ENCODE assay signal across 12 cellular contexts in the genomic region with DNA sequence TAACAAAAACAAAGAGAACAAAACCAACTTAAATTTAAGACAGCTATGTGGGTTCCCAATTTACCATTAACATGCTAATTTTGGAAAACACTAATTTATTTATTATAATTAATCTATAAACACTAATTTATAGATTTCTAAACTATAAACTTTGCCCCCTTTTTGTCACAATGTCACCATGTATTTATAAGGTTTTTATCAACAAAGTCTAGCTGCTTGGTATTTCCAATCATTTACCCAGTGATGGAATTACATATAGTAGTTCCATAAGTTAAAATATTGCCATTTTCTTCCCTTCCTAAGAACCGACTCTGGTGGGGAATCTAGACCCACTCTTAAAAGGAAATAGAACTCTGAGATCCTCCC.
DNase-seq lines count a peak whose midpoint lies in the region; ATAC-seq, FAIRE-seq and TF ChIP-seq lines count a peak whose summit lies in the region.
"Had no signal": no experiment of that assay in that cellular context is flagged by ENCODE, and none has a peak within 500 bp of the region (broad histone marks: within the 10 kb centered on the region; RNA-seq: fewer than 3 reads in every experiment).

No MANE protein-coding gene starts in this region.

- H3K4me1 Mint-ChIP-seq in chondrocyte (ENCODE audit: low read depth) (peaks cover 33% of the 10 kb centered on the region), nephron (peaks cover 53% of the 10 kb centered on the region)
- H3K4me1 Mint-ChIP-seq: stimulated activated memory B cell treated with anti-CD40 and anti-IgM and Interleukin-4, amounts not matched to agents 10 μg/mL and 1 μg/mL and 100 μg/mL, for 72 hours had no signal

- 6% methylated on average over 1 of the region's 1 CpG for WGBS in A549 (ENCODE audit: missing lambda C conversion rate)

- H3K9me3 ChIP-seq in A549 (no peaks in the 10 kb centered on the region), HCT116 (ENCODE audit: control insufficient read depth in 1 of 2, insufficient read depth in 1 of 2, low read depth in 1 of 2, low read length in 2 of 2) (no peaks in the 10 kb centered on the region)
- H3K9me3 ChIP-seq: SJSA1, spleen, upper lobe of right lung had no signal

- H3K4me3 Mint-ChIP-seq in chondrocyte (ENCODE audit: unreplicated experiment) = no peak overlapping the region
- H3K4me3 Mint-ChIP-seq in nephron = no peak overlapping the region
- H3K4me3 Mint-ChIP-seq: stimulated activated memory B cell treated with anti-CD40 and anti-IgM and Interleukin-4, amounts not matched to agents 10 μg/mL and 1 μg/mL and 100 μg/mL, for 72 hours had no signal

- FAIRE-seq in A549 (lab: Jason Lieb, UNC) = no peak

- H3K27ac ChIP-seq in A549 (peak overlapping the region; percentile 91 to 94), HCT116 (ENCODE audit: low read depth, low read length) (no peak overlapping the region)
- H3K27ac ChIP-seq: SJSA1, spleen, upper lobe of right lung had no signal

- no peaks in the 10 kb centered on the region for H3K9me3 Mint-ChIP-seq in chondrocyte (ENCODE audit: low read depth)
- no peaks in the 10 kb centered on the region for H3K9me3 Mint-ChIP-seq in nephron
- H3K9me3 Mint-ChIP-seq: stimulated activated memory B cell treated with anti-CD40 and anti-IgM and Interleukin-4, amounts not matched to agents 10 μg/mL and 1 μg/mL and 100 μg/mL, for 72 hours had no signal

- TF ChIP-seq EP300 in A549 (IDR thresholded peaks at IDR 0.05) = no peak

- ATAC-seq in A549 = no peak
- ATAC-seq in HCT116 = no peak
- ATAC-seq: stimulated activated memory B cell treated with anti-CD40 and anti-IgM and Interleukin-4, amounts not matched to agents 10 μg/mL and 1 μg/mL and 100 μg/mL, for 72 hours had no signal

- CTCF ChIA-PET in A549 (lab: Yijun Ruan, JAX) = interaction anchor here (0.6 to 9.0 kb wide), 79 partner anchors 8 to 463 kb away, joined by 3 to 131 read pairs (median 5); a partner anchor contains a TSS
- CTCF ChIA-PET in HCT116 (lab: Charles Lee) = interaction anchor here (0.6 to 8.2 kb wide), 14 partner anchors 10 to 368 kb away, joined by 3 to 79 read pairs (median 4); no protein-coding TSS in a partner anchor

- no TSS peak for BruUV-seq in HCT116 (replicated peaks; lab: Mats Ljungman, UMichigan)

- TF ChIP-seq POLR2A in A549 (IDR thresholded peaks at IDR 0.05; ENCODE audit: low read length) (no peak), HCT116 (IDR thresholded peaks at IDR 0.05; ENCODE audit: borderline replicate concordance, extremely low read depth, insufficient read depth, insufficient read length) (no peak)

- H3K36me3 ChIP-seq in HCT116 (ENCODE audit: control insufficient read depth in 1 of 2, insufficient read depth in 2 of 2, low read length in 2 of 2) = no peaks in the 10 kb centered on the region
- H3K36me3 ChIP-seq: SJSA1, spleen, upper lobe of right lung had no signal

- peak overlapping the region; percentile 64 for H3K27ac Mint-ChIP-seq in chondrocyte (ENCODE audit: unreplicated experiment)
- H3K27ac Mint-ChIP-seq in nephron = peak overlapping the region; percentile 83 to 92 (median 86)
- H3K27ac Mint-ChIP-seq: stimulated activated memory B cell treated with anti-CD40 and anti-IgM and Interleukin-4, amounts not matched to agents 10 μg/mL and 1 μg/mL and 100 μg/mL, for 72 hours had no signal

- H3K9me2 ChIP-seq in HCT116 (ENCODE audit: insufficient read depth) = no peaks in the 10 kb centered on the region

- no peak overlapping the region for H2AFZ ChIP-seq in HCT116 (ENCODE audit: low read depth, low read length, poor library complexity, severe bottlenecking)

- intact Hi-C loops in HCT116 (cut with micrococcal nuclease) = loop anchor here (1.0 kb wide), 3 partner anchors 191 to 356 kb away; no protein-coding TSS in a partner anchor

- H3K36me3 Mint-ChIP-seq in chondrocyte (ENCODE audit: low read depth) (peaks cover 4% of the 10 kb centered on the region), nephron (ENCODE audit: low read depth) (peaks cover 5% of the 10 kb centered on the region)
- H3K36me3 Mint-ChIP-seq: stimulated activated memory B cell treated with anti-CD40 and anti-IgM and Interleukin-4, amounts not matched to agents 10 μg/mL and 1 μg/mL and 100 μg/mL, for 72 hours had no signal

- H3K4me1 ChIP-seq in A549 (peaks cover 43% of the 10 kb centered on the region), HCT116 (ENCODE audit: control insufficient read depth in 1 of 2, insufficient read depth in 2 of 2, low read length in 2 of 2) (peaks cover 2 to 9% of the 10 kb centered on the region in 2 experiments; a peak in 3 of 4 replicates)

- H3K9ac ChIP-seq in HCT116 (ENCODE audit: low read length) = no peak overlapping the region

- no peaks in the 10 kb centered on the region for H4K20me1 ChIP-seq in HCT116 (ENCODE audit: insufficient read depth)

- H3K4me2 ChIP-seq in A549 = peak overlapping the region; percentile 65
- no peak overlapping the region for H3K4me2 ChIP-seq in HCT116 (ENCODE audit: low read length)

- H3K27me3 Mint-ChIP-seq in chondrocyte (ENCODE audit: low read depth) = no peaks in the 10 kb centered on the region
- peaks cover 5% of the 10 kb centered on the region for H3K27me3 Mint-ChIP-seq in nephron (ENCODE audit: low read depth)

- H3K79me2 ChIP-seq in HCT116 (ENCODE audit: insufficient read depth, low read length) = no peaks in the 10 kb centered on the region

- POLR2A ChIA-PET in A549 (lab: Yijun Ruan, JAX) = interaction anchor here (0.6 to 2.6 kb wide), 6 partner anchors 9 to 213 kb away, joined by 3 to 19 read pairs (median 5); no protein-coding TSS in a partner anchor
- POLR2A ChIA-PET in HCT116 (lab: Charles Lee) = interaction anchor here (1.2 kb wide), 1 partner anchor 191 kb away, joined by 7 read pairs; no protein-coding TSS in a partner anchor

- no peak for DNase-seq in A549 (ENCODE audit: low read depth in 1 of 2, low spot score in 1 of 2)
- DNase-seq in HCT116 (ENCODE audit: low read depth, low spot score) = no peak
- DNase-seq in chondrocyte (ENCODE audit: low spot score) = no peak
- DNase-seq in NCI-H526 (lab: John Stamatoyannopoulos, UW) = no peak
- no peak for DNase-seq in activated CD4-positive, alpha-beta T cell treated with anti-CD3 and anti-CD28 coated beads for 1 hour
- no peak for DNase-seq in NOMO-1 treated with DMSO at 0.1 percent for 48 hours (lab: John Stamatoyannopoulos, UW; ENCODE audit: unreplicated experiment)
- no peak for DNase-seq in NCI-H774 (lab: John Stamatoyannopoulos, UW)

- TF ChIP-seq RAD21 in A549 (conservative IDR thresholded peaks at IDR 0.05 in 1 of 2, IDR thresholded peaks at IDR 0.05 in 1 of 2) (no peak), HCT116 (IDR thresholded peaks at IDR 0.05; ENCODE audit: low read depth) (no peak)

- H3K27me3 ChIP-seq in HCT116 (ENCODE audit: insufficient read depth, low read length) = no peaks in the 10 kb centered on the region
- H3K27me3 ChIP-seq: SJSA1, spleen, upper lobe of right lung had no signal

- TF ChIP-seq CTCF in A549 (IDR thresholded peaks at IDR 0.05) (no peak), HCT116 (IDR thresholded peaks at IDR 0.05 in 2 of 3, conservative IDR thresholded peaks at IDR 0.05 in 1 of 3; ENCODE audit: borderline replicate concordance in 1 of 3, insufficient read depth in 1 of 3, low read depth in 2 of 3, low read length in 2 of 3) (no peak), chondrocyte (IDR thresholded peaks at IDR 0.05) (peak; percentile 40), nephron (IDR thresholded peaks at IDR 0.05; ENCODE audit: unreplicated experiment in 3 of 3) (no peak)

- RAD21 ChIA-PET in HCT116 (lab: Charles Lee; ENCODE audit: low non-redundant PET in 1 of 2, low total read pairs in 2 of 2, uncharacterized antibody in 2 of 2, unreplicated experiment in 2 of 2) = interaction anchor here (0.8 to 2.3 kb wide), 4 partner anchors 69 to 356 kb away, joined by 5 to 6 read pairs (median 6); no protein-coding TSS in a partner anchor

- no peak overlapping the region for H3K4me3 ChIP-seq in A549
- H3K4me3 ChIP-seq in HCT116 (replicated peaks in 1 of 2; ENCODE audit: low read depth in 1 of 2, low read length in 2 of 2) = no peak overlapping the region
- H3K4me3 ChIP-seq: SJSA1, spleen, upper lobe of right lung had no signal

TF ChIP-seq in A549, 52 proteins besides CTCF, POLR2A, EP300 and RAD21 (continues in another document):
- no peak for TF ChIP-seq HOXA7 (CRISPR knock-in tag; IDR thresholded peaks at IDR 0.05)
- no peak for TF ChIP-seq CBX2 (IDR thresholded peaks at IDR 0.05; ENCODE audit: borderline replicate concordance, low read depth)
- TF ChIP-seq MYC (IDR thresholded peaks at IDR 0.05; ENCODE audit: borderline replicate concordance, low read length) = no peak
- TF ChIP-seq RFX5 (IDR thresholded peaks at IDR 0.05) = no peak
- no peak for TF ChIP-seq HEYL (CRISPR knock-in tag; IDR thresholded peaks at IDR 0.05)
- TF ChIP-seq, protein P1, sequence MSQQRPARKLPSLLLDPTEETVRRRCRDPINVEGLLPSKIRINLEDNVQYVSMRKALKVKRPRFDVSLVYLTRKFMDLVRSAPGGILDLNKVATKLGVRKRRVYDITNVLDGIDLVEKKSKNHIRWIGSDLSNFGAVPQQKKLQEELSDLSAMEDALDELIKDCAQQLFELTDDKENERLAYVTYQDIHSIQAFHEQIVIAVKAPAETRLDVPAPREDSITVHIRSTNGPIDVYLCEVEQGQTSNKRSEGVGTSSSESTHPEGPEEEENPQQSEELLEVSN (IDR thresholded peaks at IDR 0.05; ENCODE audit: borderline replicate concordance, low read depth) = no peak
- TF ChIP-seq JUNB (IDR thresholded peaks at IDR 0.05) = no peak

TF ChIP-seq in HCT116, 20 proteins besides CTCF, POLR2A, EP300 and RAD21 (continues in another document):
- TF ChIP-seq, protein P2, sequence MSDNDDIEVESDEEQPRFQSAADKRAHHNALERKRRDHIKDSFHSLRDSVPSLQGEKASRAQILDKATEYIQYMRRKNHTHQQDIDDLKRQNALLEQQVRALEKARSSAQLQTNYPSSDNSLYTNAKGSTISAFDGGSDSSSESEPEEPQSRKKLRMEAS (IDR thresholded peaks at IDR 0.05) = 0 out of 2 replicates have a peak, but pooled peaks have one; percentile 1
- TF ChIP-seq, protein P3, sequence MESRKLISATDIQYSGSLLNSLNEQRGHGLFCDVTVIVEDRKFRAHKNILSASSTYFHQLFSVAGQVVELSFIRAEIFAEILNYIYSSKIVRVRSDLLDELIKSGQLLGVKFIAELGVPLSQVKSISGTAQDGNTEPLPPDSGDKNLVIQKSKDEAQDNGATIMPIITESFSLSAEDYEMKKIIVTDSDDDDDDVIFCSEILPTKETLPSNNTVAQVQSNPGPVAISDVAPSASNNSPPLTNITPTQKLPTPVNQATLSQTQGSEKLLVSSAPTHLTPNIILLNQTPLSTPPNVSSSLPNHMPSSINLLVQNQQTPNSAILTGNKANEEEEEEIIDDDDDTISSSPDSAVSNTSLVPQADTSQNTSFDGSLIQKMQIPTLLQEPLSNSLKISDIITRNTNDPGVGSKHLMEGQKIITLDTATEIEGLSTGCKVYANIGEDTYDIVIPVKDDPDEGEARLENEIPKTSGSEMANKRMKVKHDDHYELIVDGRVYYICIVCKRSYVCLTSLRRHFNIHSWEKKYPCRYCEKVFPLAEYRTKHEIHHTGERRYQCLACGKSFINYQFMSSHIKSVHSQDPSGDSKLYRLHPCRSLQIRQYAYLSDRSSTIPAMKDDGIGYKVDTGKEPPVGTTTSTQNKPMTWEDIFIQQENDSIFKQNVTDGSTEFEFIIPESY (IDR thresholded peaks at IDR 0.05; ENCODE audit: extremely low read depth, insufficient replicate concordance, low read length) = no peak
- no peak for TF ChIP-seq EGR1 (IDR thresholded peaks at IDR 0.05; ENCODE audit: low read depth)
